Comparison of ENCODE assay signal across 21 cellular contexts in the genomic region with DNA sequence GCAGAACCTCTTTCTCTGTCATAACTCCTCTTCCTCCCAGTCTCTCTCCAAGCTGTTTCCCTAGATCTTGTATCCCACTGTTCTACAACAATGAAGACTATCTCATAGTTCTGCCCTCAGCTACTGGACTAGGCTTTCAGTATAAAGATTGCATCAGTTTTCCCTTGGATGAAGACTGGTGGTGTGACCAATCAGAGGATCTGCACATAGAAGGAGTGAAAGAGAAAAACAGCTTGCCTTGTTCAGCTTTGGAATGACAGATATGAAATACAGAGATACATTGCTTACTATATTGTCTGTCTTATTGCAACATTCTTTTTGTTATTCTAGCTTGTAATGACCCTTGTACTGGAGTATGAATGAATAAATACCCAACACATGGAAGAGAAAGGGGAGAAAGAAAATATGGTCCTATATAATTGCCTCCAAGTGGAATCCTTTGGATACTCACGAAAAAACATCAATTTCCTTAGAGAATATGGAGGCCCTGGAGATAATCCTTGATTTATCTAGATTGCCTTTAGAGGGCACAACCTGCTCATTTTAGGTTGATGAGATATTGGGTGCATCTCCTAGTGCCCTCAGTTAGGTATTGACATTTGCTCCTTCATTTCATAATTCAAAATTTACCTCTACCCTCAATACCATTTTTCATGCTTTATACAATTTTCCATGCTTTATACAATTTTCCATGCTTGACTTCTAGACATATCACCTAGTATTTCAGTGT.
A peak's percentile ranks its signal among the peaks of the same experiment; 100 is the strongest.
DNase-seq lines count a peak whose midpoint lies in the region; ATAC-seq, FAIRE-seq and TF ChIP-seq lines count a peak whose summit lies in the region.
"Had no signal": no experiment of that assay in that cellular context is flagged by ENCODE, and none has a peak within 500 bp of the region (broad histone marks: within the 10 kb centered on the region; RNA-seq: fewer than 3 reads in every experiment).

No MANE protein-coding gene starts in this region.

- H3K9me2 ChIP-seq in Karpas-422 (replicated peaks; ENCODE audit: insufficient read depth, low read length): no peaks in the 10 kb centered on the region

- TF ChIP-seq CTCF in D721Med (IDR thresholded peaks at IDR 0.05; ENCODE audit: insufficient read depth, missing control alignments) (peak; percentile 10), OCI-LY3 (IDR thresholded peaks at IDR 0.05; ENCODE audit: low read depth, low read length) (peak; percentile 92), fibroblast of villous mesenchyme (IDR thresholded peaks at IDR 0.05; ENCODE audit: insufficient read depth, low read depth, low read length) (no peak)

- DNase-seq in D721Med (ENCODE audit: insufficient read length, low spot score) (no peak), fibroblast of villous mesenchyme (ENCODE audit: low read depth) (peak; percentile 14), Karpas-422 (no peak), activated gamma-delta T cell (lab: John Stamatoyannopoulos, UW) (no peak)
- no peak for DNase-seq in NK-92 treated with Interleukin-12 subunit alpha and Interleukin-12 subunit beta, amount 100 ng/mL, for 24 hours (lab: John Stamatoyannopoulos, UW)
- DNase-seq: activated CD4-positive, alpha-beta T cell treated with anti-CD3 and anti-CD28 coated beads for 48 hours; activated CD8-positive, alpha-beta memory T cell treated with anti-CD3 and anti-CD28 coated beads, Interleukin-2, amount 10 ng/mL, durations not matched to agents 7 days and 5 days; GOT3; lower lobe of right lung; NCI-H2081 treated with DMSO at 0.1 percent for 48 hours; NCI-H345; NCI-H82; psoas muscle; SJCRH30; stomach; tibial artery had no signal

- H3K9me3 ChIP-seq in OCI-LY3 (ENCODE audit: insufficient read depth, low read length) (no peaks in the 10 kb centered on the region), Karpas-422 (ENCODE audit: low read length) (no peaks in the 10 kb centered on the region)
- H3K9me3 ChIP-seq: lower lobe of right lung, psoas muscle, SJCRH30, stomach, tibial artery had no signal

- H3K9ac ChIP-seq in OCI-LY3 (ENCODE audit: low read length): no peak overlapping the region
- no peak overlapping the region for H3K9ac ChIP-seq in Karpas-422 (ENCODE audit: low read length)

- H2AFZ ChIP-seq in OCI-LY3 (ENCODE audit: low read depth, low read length) (no peak overlapping the region), Karpas-422 (ENCODE audit: low read length) (no peak overlapping the region)

- peak; percentile 52 for ATAC-seq in GM18867 (IDR thresholded peaks at IDR 0.05; ENCODE audit: unreplicated experiment)
- ATAC-seq: activated CD8-positive, alpha-beta memory T cell treated with anti-CD3 and anti-CD28 coated beads, Interleukin-2, amount 10 ng/mL, durations not matched to agents 7 days and 5 days; lower lobe of right lung; psoas muscle had no signal

- H4K20me1 ChIP-seq in OCI-LY3 (ENCODE audit: insufficient read depth, low read length) (no peaks in the 10 kb centered on the region), Karpas-422 (ENCODE audit: insufficient read depth, low read depth, low read length) (no peaks in the 10 kb centered on the region)

- H3K4me2 ChIP-seq in OCI-LY3 (ENCODE audit: low read length): 0 out of 2 replicates have a peak overlapping the region, but pooled peaks have one; percentile 7
- no peak overlapping the region for H3K4me2 ChIP-seq in Karpas-422 (ENCODE audit: low read depth, low read length, poor library complexity, severe bottlenecking)

- no peaks in the 10 kb centered on the region for H3K79me2 ChIP-seq in OCI-LY3 (ENCODE audit: low read length)
- no peaks in the 10 kb centered on the region for H3K79me2 ChIP-seq in Karpas-422 (ENCODE audit: low read length)

- peaks cover 40% of the 10 kb centered on the region for H3K4me1 ChIP-seq in OCI-LY3 (ENCODE audit: low read length)
- no peaks in the 10 kb centered on the region for H3K4me1 ChIP-seq in Karpas-422 (ENCODE audit: low read length)
- H3K4me1 ChIP-seq: lower lobe of right lung, psoas muscle, SJCRH30, stomach, tibial artery had no signal

- H3K36me3 ChIP-seq in OCI-LY3 (replicated peaks; ENCODE audit: low read depth, low read length) (no peaks in the 10 kb centered on the region), Karpas-422 (ENCODE audit: insufficient read depth, low read length) (no peaks in the 10 kb centered on the region)
- H3K36me3 ChIP-seq: lower lobe of right lung, SJCRH30, stomach, tibial artery had no signal

- H3K4me3 ChIP-seq in OCI-LY3 (ENCODE audit: low read length) (no peak overlapping the region), fibroblast of villous mesenchyme (ENCODE audit: low read depth, low read length) (no peak overlapping the region), Karpas-422 (ENCODE audit: low read length) (no peak overlapping the region)
- H3K4me3 ChIP-seq: lower lobe of right lung, psoas muscle, SJCRH30, stomach, tibial artery had no signal

- FAIRE-seq in D721Med (lab: Jason Lieb, UNC): no peak
- FAIRE-seq: GM18507, keratinocyte, RCC 7860 had no signal

- H3K27ac ChIP-seq in OCI-LY3 (ENCODE audit: low read length): no peak overlapping the region; the same call in 1 of the 2 replicates
- no peak overlapping the region for H3K27ac ChIP-seq in Karpas-422 (ENCODE audit: low read length)
- H3K27ac ChIP-seq: lower lobe of right lung, psoas muscle, SJCRH30, stomach, tibial artery had no signal

- H3K27me3 ChIP-seq in OCI-LY3 (ENCODE audit: low read depth, low read length): no peaks in the 10 kb centered on the region
- H3K27me3 ChIP-seq in Karpas-422 (ENCODE audit: low read length): no peaks in the 10 kb centered on the region
- H3K27me3 ChIP-seq: SJCRH30, stomach, tibial artery had no signal
